Comparison of ENCODE assay signal across 9 cellular contexts in genomic region chr18:68676913-68677312, GRCh38. TPM values are rescaled to one million over a fixed set of nuclear protein-coding genes. Genes with fewer than 3 reads are reported as not detected.
A peak's percentile ranks its signal among the peaks of the same experiment; 100 is the strongest.
DNase-seq lines count a peak whose midpoint lies in the region; ATAC-seq and TF ChIP-seq lines count a peak whose summit lies in the region.
"Had no signal": no experiment of that assay in that cellular context is flagged by ENCODE, and none has a peak within 500 bp of the region (broad histone marks: within the 10 kb centered on the region; RNA-seq: fewer than 3 reads in every experiment).

No MANE protein-coding gene starts in this region.

- no peaks in the 10 kb centered on the region for H3K9me3 ChIP-seq in effector memory CD4-positive, alpha-beta T cell (ENCODE audit: control insufficient read depth, low read length)
- no peaks in the 10 kb centered on the region for H3K9me3 ChIP-seq in upper lobe of right lung
- H3K9me3 ChIP-seq: SJCRH30 had no signal

- peak; percentile 64 for ATAC-seq in GM19452 (IDR thresholded peaks at IDR 0.05; ENCODE audit: unreplicated experiment)
- ATAC-seq in HG03175 (IDR thresholded peaks at IDR 0.05; ENCODE audit: unreplicated experiment): peak; percentile 88
- ATAC-seq in upper lobe of right lung: no peak

- peak overlapping the region in 1 of 59 donors; percentile 15 for H3K4me3 ChIP-seq in dorsolateral prefrontal cortex
- no peak overlapping the region for H3K4me3 ChIP-seq in effector memory CD4-positive, alpha-beta T cell (ENCODE audit: insufficient read depth, low read depth, low read length, poor library complexity, severe bottlenecking)
- H3K4me3 ChIP-seq in upper lobe of right lung: no peak overlapping the region
- H3K4me3 ChIP-seq: SJCRH30 had no signal

- TF ChIP-seq CTCF in dorsolateral prefrontal cortex (IDR thresholded peaks at IDR 0.05 in 54 of 56, conservative IDR thresholded peaks at IDR 0.05 in 2 of 56; ENCODE audit: low read depth in 1 of 56, partially characterized antibody in 56 of 56) (peak in 30 of 56 donors; percentile 15 to 46 (median 28)), upper lobe of right lung (IDR thresholded peaks at IDR 0.05) (no peak)

- intact Hi-C loops in dorsolateral prefrontal cortex (cut with DNase I) (no loop called here), upper lobe of right lung (cut with DNase I) (no loop called here)

- no peaks in the 10 kb centered on the region for H3K4me1 ChIP-seq in effector memory CD4-positive, alpha-beta T cell (ENCODE audit: control insufficient read depth, insufficient read depth, low read length, poor library complexity, severe bottlenecking)
- peaks cover 4% of the 10 kb centered on the region for H3K4me1 ChIP-seq in upper lobe of right lung
- H3K4me1 ChIP-seq: SJCRH30 had no signal

- peaks cover 45% of the 10 kb centered on the region for H3K36me3 ChIP-seq in effector memory CD4-positive, alpha-beta T cell (ENCODE audit: control insufficient read depth, insufficient read depth, low read length)
- H3K36me3 ChIP-seq in upper lobe of right lung: peaks cover 72% of the 10 kb centered on the region

- peak; percentile 53 for DNase-seq in EH (ENCODE audit: low read depth)
- DNase-seq in dorsolateral prefrontal cortex: no peak
- DNase-seq in SHP77 (lab: John Stamatoyannopoulos, UW): no peak
- DNase-seq in effector memory CD4-positive, alpha-beta T cell: no peak
- no peak for DNase-seq in SKM-1 (lab: John Stamatoyannopoulos, UW; ENCODE audit: unreplicated experiment)
- no peak for DNase-seq in upper lobe of right lung

- H3K27ac ChIP-seq in dorsolateral prefrontal cortex (peak overlapping the region in 3 of 59 donors; percentile 2 to 8 (median 6)), upper lobe of right lung (no peak overlapping the region)
- H3K27ac ChIP-seq in effector memory CD4-positive, alpha-beta T cell (ENCODE audit: insufficient read depth, low read length, poor library complexity, severe bottlenecking): no peak overlapping the region
- H3K27ac ChIP-seq: SJCRH30 had no signal

- H3K27me3 ChIP-seq in dorsolateral prefrontal cortex: no peaks in the 10 kb centered on the region
- H3K27me3 ChIP-seq in effector memory CD4-positive, alpha-beta T cell (replicated peaks; ENCODE audit: control insufficient read depth, insufficient read depth, low read length, poor library complexity, severe bottlenecking): no peaks in the 10 kb centered on the region
- H3K27me3 ChIP-seq in upper lobe of right lung: no peaks in the 10 kb centered on the region
- H3K27me3 ChIP-seq: SJCRH30 had no signal

RNA-seq across cellular contexts. Expression of gene TMX3, which starts 38.0 kb away (rescaled TPM):
- total RNA-seq in dorsolateral prefrontal cortex (10 to 100 TPM; 23.9 to 86.2 (median 57.2) TPM), upper lobe of right lung (56.4 TPM)
